ENCODE assay signal across 21 cellular contexts in genomic region chr15:72239652-72240051, GRCh38. TPM values are rescaled to one million over a fixed set of nuclear protein-coding genes. Genes with fewer than 3 reads are reported as not detected.
DNase-seq lines count a peak whose midpoint lies in the region; ATAC-seq, FAIRE-seq and TF ChIP-seq lines count a peak whose summit lies in the region.
"Had no signal": no experiment of that assay in that cellular context is flagged by ENCODE, and none has a peak within 500 bp of the region (broad histone marks: within the 10 kb centered on the region; RNA-seq: fewer than 3 reads in every experiment).

No MANE protein-coding gene starts in this region.

- H3K4me1 ChIP-seq in CD4-positive, alpha-beta memory T cell (ENCODE audit: insufficient read depth, low read length), result peaks cover 18% of the 10 kb centered on the region

- no peak overlapping the region for H3K4me3 Mint-ChIP-seq in activated CD4-positive, alpha-beta T cell treated with anti-CD3 and anti-CD28 coated beads, Interleukin-2, amount 10 ng/mL, durations not matched to agents 7 days and 5 days
- H3K4me3 Mint-ChIP-seq in CD4-positive, alpha-beta memory T cell, result no peak overlapping the region
- H3K4me3 Mint-ChIP-seq in activated B cell treated with CpG ODN at 0.5 μM for 24 hours, result no peak overlapping the region
- no peak overlapping the region for H3K4me3 Mint-ChIP-seq in immature natural killer cell
- H3K4me3 Mint-ChIP-seq: CD14-positive monocyte had no signal

- H3K4me3 ChIP-seq in CD4-positive, alpha-beta memory T cell (ENCODE audit: low read length in 2 of 2), result no peak overlapping the region

- H3K36me3 ChIP-seq in CD4-positive, alpha-beta memory T cell (ENCODE audit: insufficient read depth, low read length), result peaks cover 22% of the 10 kb centered on the region

- H3K27ac ChIP-seq in CD4-positive, alpha-beta memory T cell (ENCODE audit: low read depth, low read length), result no peak overlapping the region

- CTCF ChIA-PET in activated CD4-positive, alpha-beta T cell treated with anti-CD3 and anti-CD28 coated beads, Interleukin-2, amount 10 ng/mL, durations not matched to agents 7 days and 5 days (lab: Charles Lee), result interaction anchor here (1.1 to 6.5 kb wide), 4 partner anchors 10 to 17 kb away, joined by 3 to 38 read pairs (median 3); no protein-coding TSS in a partner anchor
- CTCF ChIA-PET in CD4-positive, alpha-beta memory T cell (lab: Charles Lee; ENCODE audit: partially characterized antibody), result interaction anchor here (1.0 to 4.4 kb wide), 3 partner anchors 9 to 39 kb away, joined by 5 to 25 read pairs (median 6); partner anchors contain the start of gene PKM
- CTCF ChIA-PET in activated B cell treated with CpG ODN at 0.5 μM for 24 hours (lab: Charles Lee), result interaction anchor here (0.9 to 1.7 kb wide), 3 partner anchors 12 to 40 kb away, joined by 3 to 11 read pairs (median 5); no protein-coding TSS in a partner anchor

- no peak for FAIRE-seq in GM12891 (lab: Jason Lieb, UNC)
- FAIRE-seq: G401.6, H54 had no signal

- ATAC-seq in activated B cell treated with CpG ODN at 0.5 μM for 24 hours (ENCODE audit: low read depth) (no peak), HG03135 (IDR thresholded peaks at IDR 0.05; ENCODE audit: unreplicated experiment) (no peak)

- TF ChIP-seq POLR2A in GM12891 (IDR thresholded peaks at IDR 0.05; ENCODE audit: low read depth, low read length), result no peak

- H3K27me3 ChIP-seq in CD4-positive, alpha-beta memory T cell (ENCODE audit: insufficient read depth, low read length), result no peaks in the 10 kb centered on the region

- no peaks in the 10 kb centered on the region for H3K9me3 ChIP-seq in CD4-positive, alpha-beta memory T cell (ENCODE audit: control insufficient read depth in 1 of 2, low read length in 2 of 2)
- H3K9me3 ChIP-seq: Caco-2 had no signal

- TF ChIP-seq CTCF in activated B cell treated with CpG ODN at 0.5 μM for 24 hours (IDR thresholded peaks at IDR 0.05), result no peak

- peaks cover 19% of the 10 kb centered on the region for H3K4me1 Mint-ChIP-seq in activated CD4-positive, alpha-beta T cell treated with anti-CD3 and anti-CD28 coated beads, Interleukin-2, amount 10 ng/mL, durations not matched to agents 7 days and 5 days
- peaks cover 9 to 21% (median 14%) of the 10 kb centered on the region in 4 donors for H3K4me1 Mint-ChIP-seq in CD4-positive, alpha-beta memory T cell
- H3K4me1 Mint-ChIP-seq in activated B cell treated with CpG ODN at 0.5 μM for 24 hours (peaks cover 3% of the 10 kb centered on the region), immature natural killer cell (peaks cover 11 to 14% of the 10 kb centered on the region in 2 donors)

- intact Hi-C loops in CD4-positive, alpha-beta memory T cell (cut with micrococcal nuclease), result no loop called here
- intact Hi-C loops in activated B cell treated with CpG ODN at 0.5 μM for 24 hours (cut with micrococcal nuclease), result no loop called here

- DNase-seq in activated CD4-positive, alpha-beta T cell treated with anti-CD3 and anti-CD28 coated beads, Interleukin-2, amount 10 ng/mL, durations not matched to agents 7 days and 5 days, result no peak
- no peak for DNase-seq in activated CD4-positive, alpha-beta T cell treated with anti-CD3 and anti-CD28 coated beads for 4 hours
- DNase-seq in CD4-positive, alpha-beta memory T cell, result no peak
- DNase-seq in activated B cell treated with CpG ODN at 0.5 μM for 24 hours, result no peak
- DNase-seq in immature natural killer cell, result no peak
- no peak for DNase-seq in GM12891 (ENCODE audit: insufficient read length, low spot score)
- no peak for DNase-seq in NAMALWA (ENCODE audit: low spot score)
- DNase-seq: 8988T, Caco-2, IMR-90, NCI-H1436, NCI-H1930, NCI-H345, OCI-M1, SHP77 treated with DMSO at 0.1 percent for 48 hours had no signal

- POLR2A ChIA-PET in activated CD4-positive, alpha-beta T cell treated with anti-CD3 and anti-CD28 coated beads, Interleukin-2, amount 10 ng/mL, durations not matched to agents 7 days and 5 days (lab: Charles Lee), result no interaction called here
- POLR2A ChIA-PET in CD4-positive, alpha-beta memory T cell (lab: Charles Lee; ENCODE audit: partially characterized antibody), result interaction anchor here (4.9 to 7.6 kb wide), 2 partner anchors 9 to 12 kb away, joined by 27 to 40 read pairs; partner anchors contain the start of gene PKM
- POLR2A ChIA-PET in activated B cell treated with CpG ODN at 0.5 μM for 24 hours (lab: Charles Lee), result interaction anchor here (1.9 to 3.3 kb wide), 2 partner anchors 10 to 12 kb away, joined by 12 read pairs; partner anchors contain the start of gene PKM

- H3K36me3 Mint-ChIP-seq in activated CD4-positive, alpha-beta T cell treated with anti-CD3 and anti-CD28 coated beads, Interleukin-2, amount 10 ng/mL, durations not matched to agents 7 days and 5 days (ENCODE audit: low read depth), result peaks cover 24% of the 10 kb centered on the region
- peaks cover 31 to 42% of the 10 kb centered on the region in 2 donors for H3K36me3 Mint-ChIP-seq in CD4-positive, alpha-beta memory T cell
- H3K36me3 Mint-ChIP-seq in activated B cell treated with CpG ODN at 0.5 μM for 24 hours (ENCODE audit: low read depth) (peaks cover 47% of the 10 kb centered on the region), immature natural killer cell (peaks cover 10 to 24% (median 15%) of the 10 kb centered on the region in 3 donors)

- H3K9me3 Mint-ChIP-seq in activated CD4-positive, alpha-beta T cell treated with anti-CD3 and anti-CD28 coated beads, Interleukin-2, amount 10 ng/mL, durations not matched to agents 7 days and 5 days, result no peaks in the 10 kb centered on the region
- no peaks in the 10 kb centered on the region for H3K9me3 Mint-ChIP-seq in CD4-positive, alpha-beta memory T cell
- H3K9me3 Mint-ChIP-seq in activated B cell treated with CpG ODN at 0.5 μM for 24 hours (no peaks in the 10 kb centered on the region), immature natural killer cell (no peaks in the 10 kb centered on the region)
- H3K9me3 Mint-ChIP-seq: CD14-positive monocyte had no signal

- no peaks in the 10 kb centered on the region for H3K27me3 Mint-ChIP-seq in activated CD4-positive, alpha-beta T cell treated with anti-CD3 and anti-CD28 coated beads, Interleukin-2, amount 10 ng/mL, durations not matched to agents 7 days and 5 days
- no peaks in the 10 kb centered on the region for H3K27me3 Mint-ChIP-seq in CD4-positive, alpha-beta memory T cell
- H3K27me3 Mint-ChIP-seq in activated B cell treated with CpG ODN at 0.5 μM for 24 hours (no peaks in the 10 kb centered on the region), immature natural killer cell (ENCODE audit: low read depth in 3 of 3) (peaks cover 0 to 3% (median 0%) of the 10 kb centered on the region in 3 donors)

- peak overlapping the region; percentile 28 for H3K27ac Mint-ChIP-seq in activated CD4-positive, alpha-beta T cell treated with anti-CD3 and anti-CD28 coated beads, Interleukin-2, amount 10 ng/mL, durations not matched to agents 7 days and 5 days
- peak overlapping the region in 4 of 7 donors; percentile 51 to 80 (median 66) for H3K27ac Mint-ChIP-seq in CD4-positive, alpha-beta memory T cell
- peak overlapping the region; percentile 1 for H3K27ac Mint-ChIP-seq in activated B cell treated with CpG ODN at 0.5 μM for 24 hours
- peak overlapping the region in 4 of 6 donors; percentile 37 to 60 (median 48) for H3K27ac Mint-ChIP-seq in immature natural killer cell

TF ChIP-seq in GM12891, 5 proteins besides CTCF, POLR2A, EP300 and RAD21:
- TF ChIP-seq SPI1 (IDR thresholded peaks at IDR 0.05; ENCODE audit: low read depth, low read length) (no peak), POLR2AphosphoS5 (IDR thresholded peaks at IDR 0.05; ENCODE audit: low read depth, low read length) (no peak), PAX5 (IDR thresholded peaks at IDR 0.05; ENCODE audit: insufficient read depth, low read length, severe bottlenecking) (no peak), POU2F2 (IDR thresholded peaks at IDR 0.05; ENCODE audit: low read depth, low read length) (no peak), TAF1 (IDR thresholded peaks at IDR 0.05; ENCODE audit: low read depth, low read length) (no peak)

RNA-seq across cellular contexts. Expression of gene PKM, which starts 8.7 kb away (rescaled TPM):
- 1,000 to 10,000 TPM; 1,098 to 1,149 TPM for total RNA-seq in activated CD4-positive, alpha-beta T cell treated with anti-CD3 and anti-CD28 coated beads, Interleukin-2, amount 10 ng/mL, durations not matched to agents 7 days and 5 days
- 100 to 1,000 TPM; 378 to 383 TPM for total RNA-seq in CD4-positive, alpha-beta memory T cell
- 100 to 1,000 TPM; 440 to 658 TPM for polyA plus RNA-seq in CD4-positive, alpha-beta memory T cell
- 1,253 and 1,275 TPM in 2 replicates for total RNA-seq in activated B cell treated with CpG ODN at 0.5 μM for 24 hours
- 100 to 1,000 TPM; 181 to 233 (median 224) TPM for polyA plus RNA-seq in immature natural killer cell
- polyA plus RNA-seq in GM12891 (2012; ENCODE audit: low read depth, missing spikeins), result 1,892 TPM

RNA-seq across cellular contexts. Expression of gene PARP6, which starts 32.7 kb away (rescaled TPM):
- 10 to 100 TPM; 62.9 to 69.2 TPM for total RNA-seq in activated CD4-positive, alpha-beta T cell treated with anti-CD3 and anti-CD28 coated beads, Interleukin-2, amount 10 ng/mL, durations not matched to agents 7 days and 5 days
- total RNA-seq in CD4-positive, alpha-beta memory T cell, result 100 to 1,000 TPM; 111 TPM
- 10 to 100 TPM in 1 of 2 donors, 1 to 10 TPM in 1; 7.5 to 34.0 TPM for polyA plus RNA-seq in CD4-positive, alpha-beta memory T cell
- total RNA-seq in activated B cell treated with CpG ODN at 0.5 μM for 24 hours, result 70.7 and 81.4 TPM in 2 replicates
- 10 to 100 TPM; 11.0 to 26.8 (median 19.1) TPM for polyA plus RNA-seq in immature natural killer cell
- polyA plus RNA-seq in GM12891 (2012; ENCODE audit: low read depth, missing spikeins), result 32.6 TPM

RNA-seq across cellular contexts. Expression of gene GRAMD2A, which starts 42.1 kb away (rescaled TPM):
- total RNA-seq in activated CD4-positive, alpha-beta T cell treated with anti-CD3 and anti-CD28 coated beads, Interleukin-2, amount 10 ng/mL, durations not matched to agents 7 days and 5 days, result not detected
- total RNA-seq in CD4-positive, alpha-beta memory T cell, result not detected
- not detected for polyA plus RNA-seq in CD4-positive, alpha-beta memory T cell
- not detected in 2 replicates for total RNA-seq in activated B cell treated with CpG ODN at 0.5 μM for 24 hours
- not detected for polyA plus RNA-seq in immature natural killer cell
- polyA plus RNA-seq in GM12891 (2012; ENCODE audit: low read depth, missing spikeins), result 0.19 TPM
- total RNA-seq: HT1080, RPMI7951 had no signal
- polyA plus RNA-seq: CD14-positive monocyte had no signal

Comparison
In these comparisons a context has a peak if more than half of its experiments do, and no peak if none do; other contexts are left out.
1. H3K27ac Mint-ChIP-seq: peak in every context shown above with its lines; median percentile 66 in CD4-positive, alpha-beta memory T cell; 48 in immature natural killer cell; 28 in activated CD4-positive, alpha-beta T cell treated with anti-CD3 and anti-CD28 coated beads, Interleukin-2, amount 10 ng/mL, durations not matched to agents 7 days and 5 days; 1 in activated B cell treated with CpG ODN at 0.5 μM for 24 hours.